In genomic region chr15:75177360-75178071, GRCh38 we compare ENCODE assay signal across 10 cellular contexts. TPM values are rescaled to one million over a fixed set of nuclear protein-coding genes. Genes with fewer than 3 reads are reported as not detected.
DNase-seq lines count a peak whose midpoint lies in the region; ATAC-seq and TF ChIP-seq lines count a peak whose summit lies in the region.
"Had no signal": no experiment of that assay in that cellular context is flagged by ENCODE, and none has a peak within 500 bp of the region (broad histone marks: within the 10 kb centered on the region; RNA-seq: fewer than 3 reads in every experiment).

No MANE protein-coding gene starts in this region.

- H3K9me3 ChIP-seq in aorta (ENCODE audit: control insufficient read depth, low read length) = no peaks in the 10 kb centered on the region

- H3K4me3 ChIP-seq in aorta (ENCODE audit: low read length in 2 of 2) = no peak overlapping the region

- no peaks in the 10 kb centered on the region for H3K27me3 ChIP-seq in aorta (ENCODE audit: control insufficient read depth in 1 of 2, insufficient read depth in 2 of 2, low read length in 1 of 2)

- no peaks in the 10 kb centered on the region for H3K36me3 ChIP-seq in aorta (ENCODE audit: control insufficient read depth in 1 of 2, insufficient read depth in 2 of 2, low read length in 1 of 2)

- no peaks in the 10 kb centered on the region for H3K36me3 Mint-ChIP-seq in activated naive CD8-positive, alpha-beta T cell treated with anti-CD3 and anti-CD28 coated beads, Interleukin-2, amount 50 U/mL, for 24 hours (ENCODE audit: low read depth)
- no peaks in the 10 kb centered on the region for H3K36me3 Mint-ChIP-seq in activated naive CD8-positive, alpha-beta T cell treated with anti-CD3 and anti-CD28 coated beads for 36 hours
- no peaks in the 10 kb centered on the region for H3K36me3 Mint-ChIP-seq in dendritic cell treated with granulocyte-macrophage colony-stimulating factor and Interleukin-4, amounts not matched to agents 40 ng/mL and 50 ng/mL, for 4 days (ENCODE audit: low read depth)
- no peaks in the 10 kb centered on the region for H3K36me3 Mint-ChIP-seq in nephron progenitor cell (ENCODE audit: low read depth)

- H3K9me3 Mint-ChIP-seq in activated naive CD8-positive, alpha-beta T cell treated with anti-CD3 and anti-CD28 coated beads, Interleukin-2, amount 50 U/mL, for 24 hours = no peaks in the 10 kb centered on the region
- H3K9me3 Mint-ChIP-seq in activated naive CD8-positive, alpha-beta T cell treated with anti-CD3 and anti-CD28 coated beads for 36 hours = no peaks in the 10 kb centered on the region
- no peaks in the 10 kb centered on the region for H3K9me3 Mint-ChIP-seq in dendritic cell treated with granulocyte-macrophage colony-stimulating factor and Interleukin-4, amounts not matched to agents 40 ng/mL and 50 ng/mL, for 4 days
- no peaks in the 10 kb centered on the region for H3K9me3 Mint-ChIP-seq in nephron progenitor cell
- H3K9me3 Mint-ChIP-seq: activated T-cell treated with anti-CD3 and anti-CD28 coated beads, Interleukin-2, amount 50 U/mL, for 4 hours had no signal

- no peak overlapping the region for H3K27ac Mint-ChIP-seq in activated naive CD8-positive, alpha-beta T cell treated with anti-CD3 and anti-CD28 coated beads, Interleukin-2, amount 50 U/mL, for 24 hours
- no peak overlapping the region for H3K27ac Mint-ChIP-seq in activated naive CD8-positive, alpha-beta T cell treated with anti-CD3 and anti-CD28 coated beads for 36 hours
- peak overlapping the region; percentile 76 for H3K27ac Mint-ChIP-seq in dendritic cell treated with granulocyte-macrophage colony-stimulating factor and Interleukin-4, amounts not matched to agents 40 ng/mL and 50 ng/mL, for 4 days
- no peak overlapping the region for H3K27ac Mint-ChIP-seq in nephron progenitor cell

- peaks cover 50% of the 10 kb centered on the region for H3K27me3 Mint-ChIP-seq in activated naive CD8-positive, alpha-beta T cell treated with anti-CD3 and anti-CD28 coated beads, Interleukin-2, amount 50 U/mL, for 24 hours
- peaks cover 58% of the 10 kb centered on the region for H3K27me3 Mint-ChIP-seq in activated naive CD8-positive, alpha-beta T cell treated with anti-CD3 and anti-CD28 coated beads for 36 hours
- peaks cover 46% of the 10 kb centered on the region for H3K27me3 Mint-ChIP-seq in dendritic cell treated with granulocyte-macrophage colony-stimulating factor and Interleukin-4, amounts not matched to agents 40 ng/mL and 50 ng/mL, for 4 days
- H3K27me3 Mint-ChIP-seq in nephron progenitor cell (ENCODE audit: low read depth, poor library complexity) = peaks cover 35% of the 10 kb centered on the region

- TF ChIP-seq CTCF in nephron progenitor cell (IDR thresholded peaks at IDR 0.05) = no peak

- peaks cover 0 to 2% of the 10 kb centered on the region in 2 donors for H3K4me1 ChIP-seq in aorta (ENCODE audit: control insufficient read depth in 1 of 2, insufficient read depth in 2 of 2, low read length in 2 of 2)

- peaks cover 21% of the 10 kb centered on the region for H3K4me1 Mint-ChIP-seq in activated naive CD8-positive, alpha-beta T cell treated with anti-CD3 and anti-CD28 coated beads, Interleukin-2, amount 50 U/mL, for 24 hours
- H3K4me1 Mint-ChIP-seq in activated naive CD8-positive, alpha-beta T cell treated with anti-CD3 and anti-CD28 coated beads for 36 hours = peaks cover 9% of the 10 kb centered on the region
- peaks cover 62% of the 10 kb centered on the region for H3K4me1 Mint-ChIP-seq in dendritic cell treated with granulocyte-macrophage colony-stimulating factor and Interleukin-4, amounts not matched to agents 40 ng/mL and 50 ng/mL, for 4 days (ENCODE audit: low read depth)
- H3K4me1 Mint-ChIP-seq in nephron progenitor cell = peaks cover 59% of the 10 kb centered on the region

- no peak overlapping the region for H3K4me3 Mint-ChIP-seq in activated naive CD8-positive, alpha-beta T cell treated with anti-CD3 and anti-CD28 coated beads, Interleukin-2, amount 50 U/mL, for 24 hours
- no peak overlapping the region for H3K4me3 Mint-ChIP-seq in activated naive CD8-positive, alpha-beta T cell treated with anti-CD3 and anti-CD28 coated beads for 36 hours
- no peak overlapping the region for H3K4me3 Mint-ChIP-seq in dendritic cell treated with granulocyte-macrophage colony-stimulating factor and Interleukin-4, amounts not matched to agents 40 ng/mL and 50 ng/mL, for 4 days
- peak overlapping the region; percentile 72 for H3K4me3 Mint-ChIP-seq in nephron progenitor cell

- intact Hi-C loops in dendritic cell treated with granulocyte-macrophage colony-stimulating factor and Interleukin-4, amounts not matched to agents 40 ng/mL and 50 ng/mL, for 4 days (cut with micrococcal nuclease) = no loop called here
- intact Hi-C loops in aorta (cut with DNase I) = no loop called here

- WGBS in aorta, 2 donors = 47% methylated on average over 6 of the region's 6 CpGs

- ATAC-seq in activated naive CD8-positive, alpha-beta T cell treated with anti-CD3 and anti-CD28 coated beads, Interleukin-2, amount 50 U/mL, for 24 hours = peak; percentile 11
- ATAC-seq in aorta (ENCODE audit: low FRiP score) = peak; percentile 6
- ATAC-seq in GM21737 (IDR thresholded peaks at IDR 0.05; ENCODE audit: unreplicated experiment) = no peak

- H3K27ac ChIP-seq in aorta (ENCODE audit: low read depth in 1 of 2, low read length in 2 of 2) = peak overlapping the region in 1 of 2 donors; percentile 43

- DNase-seq in activated naive CD8-positive, alpha-beta T cell treated with anti-CD3 and anti-CD28 coated beads, Interleukin-2, amount 50 U/mL, for 24 hours = no peak
- DNase-seq in activated naive CD8-positive, alpha-beta T cell treated with anti-CD3 and anti-CD28 coated beads for 36 hours = no peak
- DNase-seq in nephron progenitor cell (no peak), aorta (peak in 1 of 2 donors; percentile 57)
- no peak for DNase-seq in stimulated activated CD4-positive, alpha-beta T cell treated with anti-CD3 and anti-CD28 coated beads, Interleukin-12 subunit alpha, Interleukin-12 subunit beta, amount 100 ng/mL, for 4 hours
- DNase-seq in central memory CD4-positive, alpha-beta T cell = no peak
- DNase-seq: activated T-cell treated with anti-CD3 and anti-CD28 coated beads, Interleukin-2, amount 50 U/mL, for 4 hours; NCI-H2081 treated with DMSO at 0.1 percent for 48 hours had no signal

RNA-seq across cellular contexts. Expression of gene C15orf39, which starts 24.2 kb away (rescaled TPM):
- total RNA-seq in activated naive CD8-positive, alpha-beta T cell treated with anti-CD3 and anti-CD28 coated beads for 36 hours = 10 to 100 TPM; 34.3 to 35.7 TPM
- 10 to 100 TPM; 24.6 to 26.8 TPM for total RNA-seq in aorta
- polyA plus RNA-seq in aorta = 1 to 10 TPM; 8.1 to 8.6 TPM
